ENCODE assay signal across 27 cellular contexts in genomic region chr9:7963026-7963425, GRCh38.
DNase-seq lines count a peak whose midpoint lies in the region; ATAC-seq and TF ChIP-seq lines count a peak whose summit lies in the region.
"Had no signal": no experiment of that assay in that cellular context is flagged by ENCODE, and none has a peak within 500 bp of the region (broad histone marks: within the 10 kb centered on the region; RNA-seq: fewer than 3 reads in every experiment).

No MANE protein-coding gene starts in this region.

- H3K36me3 Mint-ChIP-seq in stimulated activated effector memory CD8-positive, alpha-beta T cell treated with anti-CD3 and anti-CD28 coated beads, Interleukin-12 subunit alpha, Interleukin-12 subunit beta, amount 100 ng/mL, for 72 hours: no peaks in the 10 kb centered on the region

- no peak for TF ChIP-seq POLR2A in NB4 (IDR thresholded peaks at IDR 0.05; ENCODE audit: extremely low read depth, insufficient read length)

- ATAC-seq in Right ventricle myocardium superior (ENCODE audit: poor library complexity): peak; percentile 41
- ATAC-seq in Right ventricle myocardium inferior: no peak
- peak; percentile 61 for ATAC-seq in stimulated activated effector memory CD8-positive, alpha-beta T cell treated with anti-CD3 and anti-CD28 coated beads, Interleukin-12 subunit alpha, Interleukin-12 subunit beta, amount 100 ng/mL, for 72 hours
- no peak for ATAC-seq in GM19328 (IDR thresholded peaks at IDR 0.05; ENCODE audit: unreplicated experiment)
- ATAC-seq: A549, foreskin keratinocyte, SK-N-SH treated with all-trans-retinoic acid at 6 μM for 48 hours, T-helper 17 cell had no signal

- DNase-seq in Right ventricle myocardium superior (no peak), Right ventricle myocardium inferior (ENCODE audit: missing footprints) (no peak), NB4 (ENCODE audit: low read depth) (peak; percentile 54), colonic mucosa (peak; percentile 49), NCI-H524 (lab: John Stamatoyannopoulos, UW) (no peak), glomerular visceral epithelial cell (ENCODE audit: extremely low spot score) (no peak)
- no peak for DNase-seq in stimulated activated effector memory CD8-positive, alpha-beta T cell treated with anti-CD3 and anti-CD28 coated beads, Interleukin-12 subunit alpha, Interleukin-12 subunit beta, amount 100 ng/mL, for 72 hours (ENCODE audit: low spot score in 2 of 2)
- DNase-seq: activated CD4-positive, alpha-beta T cell treated with anti-CD3 and anti-CD28 coated beads for 4 hours; activated CD8-positive, alpha-beta memory T cell treated with anti-CD3 and anti-CD28 coated beads for 24 hours; brain microvascular endothelial cell; DMS53; effector memory CD4-positive, alpha-beta T cell; foreskin keratinocyte; mesenchymal stem cell; NCI-H1105 treated with DMSO at 0.1 percent for 48 hours; NCI-H2029 treated with DMSO at 0.1 percent for 48 hours; NCI-H226; NCI-H774; OCI-M1; sigmoid colon; stimulated activated naive CD4-positive, alpha-beta T cell treated with Interleukin-2 at 50 U/mL for 16 hours; T-helper 17 cell had no signal

- H3K4me1 ChIP-seq in colonic mucosa: peaks cover 4% of the 10 kb centered on the region
- H3K4me1 ChIP-seq: A549, foreskin keratinocyte, sigmoid colon had no signal

- no peak overlapping the region for H3K4me3 Mint-ChIP-seq in stimulated activated effector memory CD8-positive, alpha-beta T cell treated with anti-CD3 and anti-CD28 coated beads, Interleukin-12 subunit alpha, Interleukin-12 subunit beta, amount 100 ng/mL, for 72 hours
- H3K4me3 Mint-ChIP-seq: B cell, T-helper 17 cell had no signal

- peak overlapping the region in 1 of 2 donors; percentile 3 for H3K9ac ChIP-seq in colonic mucosa (ENCODE audit: low read depth in 2 of 2, low read length in 2 of 2)

- TF ChIP-seq CTCF in NB4 (IDR thresholded peaks at IDR 0.05; ENCODE audit: low read depth, low read length) (no peak), colonic mucosa (IDR thresholded peaks at IDR 0.05) (no peak)

- H3K4me3 ChIP-seq in NB4 (ENCODE audit: low read depth, low read length): no peak overlapping the region
- no peak overlapping the region for H3K4me3 ChIP-seq in colonic mucosa
- H3K4me3 ChIP-seq: A549, sigmoid colon, vagina had no signal

- no peak overlapping the region for H3K27ac Mint-ChIP-seq in stimulated activated effector memory CD8-positive, alpha-beta T cell treated with anti-CD3 and anti-CD28 coated beads, Interleukin-12 subunit alpha, Interleukin-12 subunit beta, amount 100 ng/mL, for 72 hours
- H3K27ac Mint-ChIP-seq: B cell, T-helper 17 cell had no signal

- intact Hi-C loops in Right ventricle myocardium superior (cut with DNase I) (no loop called here), Right ventricle myocardium inferior (cut with DNase I) (no loop called here), colonic mucosa (cut with DNase I) (no loop called here)

- H3K4me1 Mint-ChIP-seq in stimulated activated effector memory CD8-positive, alpha-beta T cell treated with anti-CD3 and anti-CD28 coated beads, Interleukin-12 subunit alpha, Interleukin-12 subunit beta, amount 100 ng/mL, for 72 hours: no peaks in the 10 kb centered on the region

- H3K9me3 Mint-ChIP-seq in stimulated activated effector memory CD8-positive, alpha-beta T cell treated with anti-CD3 and anti-CD28 coated beads, Interleukin-12 subunit alpha, Interleukin-12 subunit beta, amount 100 ng/mL, for 72 hours: no peaks in the 10 kb centered on the region

- no peaks in the 10 kb centered on the region for H3K9me3 ChIP-seq in colonic mucosa
- H3K9me3 ChIP-seq: A549, sigmoid colon, vagina had no signal

- H3K27ac ChIP-seq in colonic mucosa: peak overlapping the region; percentile 65
- H3K27ac ChIP-seq: A549, brain microvascular endothelial cell, foreskin keratinocyte, sigmoid colon, vagina had no signal

- no peaks in the 10 kb centered on the region for H3K36me3 ChIP-seq in colonic mucosa
- H3K36me3 ChIP-seq: brain microvascular endothelial cell, sigmoid colon, vagina had no signal

- H3K27me3 ChIP-seq in colonic mucosa: no peaks in the 10 kb centered on the region
- H3K27me3 ChIP-seq: brain microvascular endothelial cell, foreskin keratinocyte, sigmoid colon, vagina had no signal

Comparison
In these comparisons a context has a peak if more than half of its experiments do, and no peak if none do; other contexts are left out.
1. ATAC-seq: peak in Right ventricle myocardium superior (single experiment) and stimulated activated effector memory CD8-positive, alpha-beta T cell treated with anti-CD3 and anti-CD28 coated beads, Interleukin-12 subunit alpha, Interleukin-12 subunit beta, amount 100 ng/mL, for 72 hours (single experiment); none in Right ventricle myocardium inferior (single experiment) and GM19328 (single experiment).
2. DNase-seq: peak in NB4 (single experiment) and colonic mucosa (single experiment); none in Right ventricle myocardium superior (single experiment), Right ventricle myocardium inferior (single experiment), stimulated activated effector memory CD8-positive, alpha-beta T cell treated with anti-CD3 and anti-CD28 coated beads, Interleukin-12 subunit alpha, Interleukin-12 subunit beta, amount 100 ng/mL, for 72 hours (0 of 2), NCI-H524 (0 of 2) and glomerular visceral epithelial cell (single experiment).